Comparison of ENCODE assay signal across 12 cellular contexts in the genomic region with DNA sequence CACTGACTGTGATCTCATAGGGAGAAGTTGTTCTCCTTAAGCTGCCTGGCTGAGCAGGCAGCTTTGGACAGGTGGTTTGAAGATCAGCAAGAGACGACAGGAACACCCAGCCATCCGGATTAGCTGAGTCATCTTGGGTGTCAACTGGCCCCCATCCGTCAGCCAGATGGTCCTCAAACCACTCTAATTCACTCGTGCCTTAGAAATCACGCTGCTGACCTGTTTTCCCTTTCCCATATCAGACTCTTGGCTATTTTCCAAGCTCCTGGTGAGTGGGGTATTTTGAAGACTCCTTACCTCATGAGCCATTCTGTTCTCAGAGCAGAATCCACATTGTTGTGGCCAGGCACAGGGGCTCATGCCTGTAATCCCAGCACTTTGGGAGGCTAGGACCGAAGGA.
DNase-seq lines count a peak whose midpoint lies in the region; ATAC-seq and TF ChIP-seq lines count a peak whose summit lies in the region.
"Had no signal": no experiment of that assay in that cellular context is flagged by ENCODE, and none has a peak within 500 bp of the region (broad histone marks: within the 10 kb centered on the region; RNA-seq: fewer than 3 reads in every experiment).

No MANE protein-coding gene starts in this region.

- peak overlapping the region; percentile 25 for H3K27ac Mint-ChIP-seq in activated naive CD8-positive, alpha-beta T cell treated with anti-CD3 and anti-CD28 coated beads, Interleukin-2, amount 10 ng/mL, durations not matched to agents 7 days and 5 days
- no peak overlapping the region for H3K27ac Mint-ChIP-seq in activated naive CD8-positive, alpha-beta T cell treated with anti-CD3 and anti-CD28 coated beads, Interleukin-2, amount 50 U/mL, for 24 hours
- peak overlapping the region; percentile 75 for H3K27ac Mint-ChIP-seq in stimulated activated naive B cell treated with anti-CD40 and anti-IgM and Interleukin-4, amounts not matched to agents 10 μg/mL and 1 μg/mL and 100 μg/mL, for 72 hours
- H3K27ac Mint-ChIP-seq in Calu3 (ENCODE audit: unreplicated experiment): no peak overlapping the region
- H3K27ac Mint-ChIP-seq: stimulated activated naive CD8-positive, alpha-beta T cell treated with anti-CD3 and anti-CD28 coated beads, Interleukin-15, Interleukin-2, amounts not matched to agents 100 ng/mL and 50 ng/mL, for 24 hours had no signal

- no peak for ATAC-seq in activated naive CD8-positive, alpha-beta T cell treated with anti-CD3 and anti-CD28 coated beads, Interleukin-2, amount 10 ng/mL, durations not matched to agents 7 days and 5 days (ENCODE audit: low read depth)
- no peak for ATAC-seq in activated naive CD8-positive, alpha-beta T cell treated with anti-CD3 and anti-CD28 coated beads, Interleukin-2, amount 50 U/mL, for 24 hours
- no peak for ATAC-seq in stimulated activated naive B cell treated with anti-CD40 and anti-IgM and Interleukin-4, amounts not matched to agents 10 μg/mL and 1 μg/mL and 100 μg/mL, for 72 hours (replicated peaks)

- no peak overlapping the region for H3K4me3 Mint-ChIP-seq in activated naive CD8-positive, alpha-beta T cell treated with anti-CD3 and anti-CD28 coated beads, Interleukin-2, amount 10 ng/mL, durations not matched to agents 7 days and 5 days
- H3K4me3 Mint-ChIP-seq in activated naive CD8-positive, alpha-beta T cell treated with anti-CD3 and anti-CD28 coated beads, Interleukin-2, amount 50 U/mL, for 24 hours: no peak overlapping the region
- H3K4me3 Mint-ChIP-seq in stimulated activated naive B cell treated with anti-CD40 and anti-IgM and Interleukin-4, amounts not matched to agents 10 μg/mL and 1 μg/mL and 100 μg/mL, for 72 hours: no peak overlapping the region
- no peak overlapping the region for H3K4me3 Mint-ChIP-seq in Calu3 (ENCODE audit: low read depth, unreplicated experiment)
- H3K4me3 Mint-ChIP-seq: brain; stimulated activated naive CD8-positive, alpha-beta T cell treated with anti-CD3 and anti-CD28 coated beads, Interleukin-15, Interleukin-2, amounts not matched to agents 100 ng/mL and 50 ng/mL, for 24 hours had no signal

- H3K36me3 Mint-ChIP-seq in activated naive CD8-positive, alpha-beta T cell treated with anti-CD3 and anti-CD28 coated beads, Interleukin-2, amount 10 ng/mL, durations not matched to agents 7 days and 5 days: peaks cover 2% of the 10 kb centered on the region
- peaks cover 4% of the 10 kb centered on the region for H3K36me3 Mint-ChIP-seq in activated naive CD8-positive, alpha-beta T cell treated with anti-CD3 and anti-CD28 coated beads, Interleukin-2, amount 50 U/mL, for 24 hours (ENCODE audit: low read depth)
- H3K36me3 Mint-ChIP-seq in stimulated activated naive B cell treated with anti-CD40 and anti-IgM and Interleukin-4, amounts not matched to agents 10 μg/mL and 1 μg/mL and 100 μg/mL, for 72 hours: peaks cover 7% of the 10 kb centered on the region in 2 donors
- no peaks in the 10 kb centered on the region for H3K36me3 Mint-ChIP-seq in Calu3 (ENCODE audit: insufficient read depth, unreplicated experiment)
- H3K36me3 Mint-ChIP-seq: brain had no signal

- H3K9me3 ChIP-seq in vagina: no peaks in the 10 kb centered on the region

- POLR2A ChIA-PET in activated naive CD8-positive, alpha-beta T cell treated with anti-CD3 and anti-CD28 coated beads, Interleukin-2, amount 10 ng/mL, durations not matched to agents 7 days and 5 days (lab: Charles Lee): no interaction called here

- no peak for TF ChIP-seq POLR2A in vagina (IDR thresholded peaks at IDR 0.05)

- H3K36me3 ChIP-seq in vagina: no peaks in the 10 kb centered on the region

- no peaks in the 10 kb centered on the region for H3K27me3 ChIP-seq in vagina

- intact Hi-C loops in vagina (cut with DNase I) (no loop called here), Calu3 (cut with micrococcal nuclease; ENCODE audit: unreplicated experiment) (no loop called here)

- H3K4me1 ChIP-seq in vagina: no peaks in the 10 kb centered on the region

- no peak overlapping the region for H3K4me3 ChIP-seq in vagina

- no peak for DNase-seq in activated naive CD8-positive, alpha-beta T cell treated with anti-CD3 and anti-CD28 coated beads, Interleukin-2, amount 10 ng/mL, durations not matched to agents 7 days and 5 days
- no peak for DNase-seq in activated naive CD8-positive, alpha-beta T cell treated with anti-CD3 and anti-CD28 coated beads, Interleukin-2, amount 50 U/mL, for 24 hours
- peak; percentile 57 for DNase-seq in NCI-H446 treated with DMSO at 0.1 percent for 48 hours (lab: John Stamatoyannopoulos, UW)
- DNase-seq in epithelial cell of prostate (ENCODE audit: low read depth, low spot score): peak; percentile 5
- no peak for DNase-seq in stimulated activated naive B cell treated with anti-CD40 and anti-IgM and Interleukin-4, amounts not matched to agents 10 μg/mL and 1 μg/mL and 100 μg/mL, for 72 hours
- DNase-seq in vagina (ENCODE audit: extremely low spot score in 2 of 2): no peak
- DNase-seq in Calu3: no peak
- no peak for DNase-seq in dedifferentiated amniotic fluid mesenchymal stem cell (ENCODE audit: extremely low spot score)
- DNase-seq: NCI-H1694; stimulated activated CD4-positive, alpha-beta T cell treated with anti-CD3 and anti-CD28 coated beads, Interleukin-12 subunit alpha, Interleukin-12 subunit beta, amount 100 ng/mL, for 4 hours had no signal

- H3K9me3 Mint-ChIP-seq in activated naive CD8-positive, alpha-beta T cell treated with anti-CD3 and anti-CD28 coated beads, Interleukin-2, amount 10 ng/mL, durations not matched to agents 7 days and 5 days: no peaks in the 10 kb centered on the region
- H3K9me3 Mint-ChIP-seq in activated naive CD8-positive, alpha-beta T cell treated with anti-CD3 and anti-CD28 coated beads, Interleukin-2, amount 50 U/mL, for 24 hours: no peaks in the 10 kb centered on the region
- H3K9me3 Mint-ChIP-seq in stimulated activated naive B cell treated with anti-CD40 and anti-IgM and Interleukin-4, amounts not matched to agents 10 μg/mL and 1 μg/mL and 100 μg/mL, for 72 hours: no peaks in the 10 kb centered on the region
- H3K9me3 Mint-ChIP-seq in Calu3 (ENCODE audit: low read depth, unreplicated experiment): no peaks in the 10 kb centered on the region
- H3K9me3 Mint-ChIP-seq: stimulated activated naive CD8-positive, alpha-beta T cell treated with anti-CD3 and anti-CD28 coated beads, Interleukin-15, Interleukin-2, amounts not matched to agents 100 ng/mL and 50 ng/mL, for 24 hours had no signal

- no peak overlapping the region for H3K27ac ChIP-seq in epithelial cell of prostate
- no peak overlapping the region for H3K27ac ChIP-seq in vagina

- CTCF ChIA-PET in Calu3 (lab: Charles Lee): interaction anchor here (0.5 to 1.1 kb wide), 2 partner anchors 9 to 906 kb away, joined by 3 to 4 read pairs; no protein-coding TSS in a partner anchor

- peaks cover under 1% of the 10 kb centered on the region for H3K4me1 Mint-ChIP-seq in activated naive CD8-positive, alpha-beta T cell treated with anti-CD3 and anti-CD28 coated beads, Interleukin-2, amount 10 ng/mL, durations not matched to agents 7 days and 5 days
- H3K4me1 Mint-ChIP-seq in activated naive CD8-positive, alpha-beta T cell treated with anti-CD3 and anti-CD28 coated beads, Interleukin-2, amount 50 U/mL, for 24 hours: no peaks in the 10 kb centered on the region
- H3K4me1 Mint-ChIP-seq in stimulated activated naive B cell treated with anti-CD40 and anti-IgM and Interleukin-4, amounts not matched to agents 10 μg/mL and 1 μg/mL and 100 μg/mL, for 72 hours: no peaks in the 10 kb centered on the region
- no peaks in the 10 kb centered on the region for H3K4me1 Mint-ChIP-seq in Calu3 (ENCODE audit: low read depth, unreplicated experiment)

- no TSS peak for BruUV-seq in Calu3 (replicated peaks; lab: Mats Ljungman, UMichigan)

- no peaks in the 10 kb centered on the region for H3K27me3 Mint-ChIP-seq in activated naive CD8-positive, alpha-beta T cell treated with anti-CD3 and anti-CD28 coated beads, Interleukin-2, amount 10 ng/mL, durations not matched to agents 7 days and 5 days
- H3K27me3 Mint-ChIP-seq in activated naive CD8-positive, alpha-beta T cell treated with anti-CD3 and anti-CD28 coated beads, Interleukin-2, amount 50 U/mL, for 24 hours: no peaks in the 10 kb centered on the region
- H3K27me3 Mint-ChIP-seq in stimulated activated naive B cell treated with anti-CD40 and anti-IgM and Interleukin-4, amounts not matched to agents 10 μg/mL and 1 μg/mL and 100 μg/mL, for 72 hours: no peaks in the 10 kb centered on the region
- no peaks in the 10 kb centered on the region for H3K27me3 Mint-ChIP-seq in Calu3 (ENCODE audit: unreplicated experiment)
- H3K27me3 Mint-ChIP-seq: brain; stimulated activated naive CD8-positive, alpha-beta T cell treated with anti-CD3 and anti-CD28 coated beads, Interleukin-15, Interleukin-2, amounts not matched to agents 100 ng/mL and 50 ng/mL, for 24 hours had no signal

- TF ChIP-seq CTCF in vagina (IDR thresholded peaks at IDR 0.05) (no peak), Calu3 (IDR thresholded peaks at IDR 0.05; ENCODE audit: unreplicated experiment) (no peak)

Comparison
In these comparisons a context has a peak if more than half of its experiments do, and no peak if none do; other contexts are left out.
1. H3K27ac Mint-ChIP-seq: peak in activated naive CD8-positive, alpha-beta T cell treated with anti-CD3 and anti-CD28 coated beads, Interleukin-2, amount 10 ng/mL, durations not matched to agents 7 days and 5 days (single experiment) and stimulated activated naive B cell treated with anti-CD40 and anti-IgM and Interleukin-4, amounts not matched to agents 10 μg/mL and 1 μg/mL and 100 μg/mL, for 72 hours (single experiment); none in activated naive CD8-positive, alpha-beta T cell treated with anti-CD3 and anti-CD28 coated beads, Interleukin-2, amount 50 U/mL, for 24 hours (single experiment) and Calu3 (single experiment).
2. DNase-seq: peak in NCI-H446 treated with DMSO at 0.1 percent for 48 hours (single experiment) and epithelial cell of prostate (single experiment); none in activated naive CD8-positive, alpha-beta T cell treated with anti-CD3 and anti-CD28 coated beads, Interleukin-2, amount 10 ng/mL, durations not matched to agents 7 days and 5 days (single experiment), activated naive CD8-positive, alpha-beta T cell treated with anti-CD3 and anti-CD28 coated beads, Interleukin-2, amount 50 U/mL, for 24 hours (single experiment), stimulated activated naive B cell treated with anti-CD40 and anti-IgM and Interleukin-4, amounts not matched to agents 10 μg/mL and 1 μg/mL and 100 μg/mL, for 72 hours (single experiment), vagina (0 of 2), Calu3 (single experiment) and dedifferentiated amniotic fluid mesenchymal stem cell (single experiment).